ENCODE assay signal across 8 cellular contexts in the genomic region with DNA sequence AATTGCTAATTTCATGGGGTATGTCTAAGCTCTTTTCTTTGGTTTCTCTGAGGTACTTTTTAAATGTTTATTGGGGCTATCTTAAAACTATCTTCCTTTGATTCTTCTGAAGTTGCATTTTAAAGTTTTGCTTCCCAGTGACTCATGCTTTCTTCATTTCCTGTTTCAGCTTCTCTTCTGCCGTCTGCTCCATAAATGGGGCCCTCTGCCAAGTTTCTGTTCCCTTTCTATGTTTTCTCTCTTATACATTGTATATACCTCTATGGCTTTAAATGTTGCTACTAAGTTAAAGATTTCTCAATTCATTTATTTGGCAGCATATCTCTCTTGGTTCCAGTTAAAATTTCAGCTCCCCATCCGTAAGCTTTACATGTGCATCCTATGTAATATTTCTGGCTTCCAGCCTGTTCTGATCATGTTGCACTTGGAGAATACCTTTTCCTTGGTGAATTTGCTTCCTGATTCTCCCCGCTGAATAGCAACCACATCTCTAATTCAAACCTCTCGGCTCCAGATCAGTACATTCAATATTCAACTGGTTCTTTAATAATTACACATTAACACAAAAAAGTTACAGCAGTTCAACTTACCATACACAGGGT.
DNase-seq lines count a peak whose midpoint lies in the region; ATAC-seq lines count a peak whose summit lies in the region.

No MANE protein-coding gene starts in this region.

- peak overlapping the region; percentile 75 for H3K27ac Mint-ChIP-seq in activated naive CD4-positive, alpha-beta T cell treated with anti-CD3 and anti-CD28 coated beads, Interleukin-2, amount 10 ng/mL, durations not matched to agents 7 days and 5 days

- no peaks in the 10 kb centered on the region for H3K9me3 ChIP-seq in muscle layer of duodenum (ENCODE audit: control insufficient read depth in 1 of 2, low read length in 2 of 2)

- H3K4me1 Mint-ChIP-seq in activated naive CD4-positive, alpha-beta T cell treated with anti-CD3 and anti-CD28 coated beads, Interleukin-2, amount 10 ng/mL, durations not matched to agents 7 days and 5 days, result peaks cover 39% of the 10 kb centered on the region

- H3K9me3 Mint-ChIP-seq in activated naive CD4-positive, alpha-beta T cell treated with anti-CD3 and anti-CD28 coated beads, Interleukin-2, amount 10 ng/mL, durations not matched to agents 7 days and 5 days, result no peaks in the 10 kb centered on the region

- H3K27me3 ChIP-seq in muscle layer of duodenum (ENCODE audit: low read depth, low read length), result no peaks in the 10 kb centered on the region

- CTCF ChIA-PET in activated naive CD4-positive, alpha-beta T cell treated with anti-CD3 and anti-CD28 coated beads, Interleukin-2, amount 10 ng/mL, durations not matched to agents 7 days and 5 days (lab: Charles Lee), result interaction anchor here (0.6 to 1.1 kb wide), 2 partner anchors 38 to 125 kb away, joined by 3 read pairs; a partner anchor contains a TSS

- H3K27me3 Mint-ChIP-seq in activated naive CD4-positive, alpha-beta T cell treated with anti-CD3 and anti-CD28 coated beads, Interleukin-2, amount 10 ng/mL, durations not matched to agents 7 days and 5 days, result no peaks in the 10 kb centered on the region

- H3K4me3 ChIP-seq in muscle layer of duodenum (ENCODE audit: low read depth in 1 of 2, low read length in 2 of 2), result no peak overlapping the region

- H3K36me3 ChIP-seq in muscle layer of duodenum (ENCODE audit: control insufficient read depth in 1 of 2, insufficient read depth in 2 of 2, low read length in 2 of 2), result no peaks in the 10 kb centered on the region

- peak overlapping the region; percentile 0 for H3K27ac ChIP-seq in muscle layer of duodenum (ENCODE audit: low read length)

- ATAC-seq in HG02678 (IDR thresholded peaks at IDR 0.05; ENCODE audit: unreplicated experiment), result peak; percentile 78

- no peaks in the 10 kb centered on the region for H3K36me3 Mint-ChIP-seq in activated naive CD4-positive, alpha-beta T cell treated with anti-CD3 and anti-CD28 coated beads, Interleukin-2, amount 10 ng/mL, durations not matched to agents 7 days and 5 days

- H3K4me3 Mint-ChIP-seq in activated naive CD4-positive, alpha-beta T cell treated with anti-CD3 and anti-CD28 coated beads, Interleukin-2, amount 10 ng/mL, durations not matched to agents 7 days and 5 days, result no peak overlapping the region

- no peak for DNase-seq in activated naive CD4-positive, alpha-beta T cell treated with anti-CD3 and anti-CD28 coated beads, Interleukin-2, amount 10 ng/mL, durations not matched to agents 7 days and 5 days
- no peak for DNase-seq in activated naive CD4-positive, alpha-beta T cell treated with anti-CD3 and anti-CD28 coated beads, Interleukin-2, amount 50 U/mL, for 16 hours
- peak; percentile 98 for DNase-seq in MV-4-11 (lab: John Stamatoyannopoulos, UW)
- peak; percentile 72 for DNase-seq in astrocyte of the hippocampus (ENCODE audit: low read depth, low spot score)
- DNase-seq in activated gamma-delta T cell (lab: John Stamatoyannopoulos, UW), result no peak
- no peak for DNase-seq in activated CD4-positive, CD25-positive, alpha-beta regulatory T cell treated with anti-CD3 and anti-CD28 coated beads, Interleukin-2, amount 50 U/mL, for 72 hours

- no peaks in the 10 kb centered on the region for H3K4me1 ChIP-seq in muscle layer of duodenum (ENCODE audit: control insufficient read depth in 1 of 2, insufficient read depth in 2 of 2, low read length in 2 of 2)

Comparison
In these comparisons a context has a peak if more than half of its experiments do, and no peak if none do; other contexts are left out.
1. DNase-seq: peak in MV-4-11 (single experiment) and astrocyte of the hippocampus (single experiment); none in activated naive CD4-positive, alpha-beta T cell treated with anti-CD3 and anti-CD28 coated beads, Interleukin-2, amount 10 ng/mL, durations not matched to agents 7 days and 5 days (single experiment), activated naive CD4-positive, alpha-beta T cell treated with anti-CD3 and anti-CD28 coated beads, Interleukin-2, amount 50 U/mL, for 16 hours (single experiment), activated gamma-delta T cell (single experiment) and activated CD4-positive, CD25-positive, alpha-beta regulatory T cell treated with anti-CD3 and anti-CD28 coated beads, Interleukin-2, amount 50 U/mL, for 72 hours (single experiment).